ENCODE assay signal across 19 cellular contexts in genomic region chr20:33165416-33166055, GRCh38. TPM values are rescaled to one million over a fixed set of nuclear protein-coding genes. Genes with fewer than 3 reads are reported as not detected.
DNase-seq lines count a peak whose midpoint lies in the region; ATAC-seq and TF ChIP-seq lines count a peak whose summit lies in the region.
"Had no signal": no experiment of that assay in that cellular context is flagged by ENCODE, and none has a peak within 500 bp of the region (broad histone marks: within the 10 kb centered on the region; RNA-seq: fewer than 3 reads in every experiment).

No MANE protein-coding gene starts in this region.

- no peak overlapping the region for H3K4me3 ChIP-seq in right atrium auricular region
- no peak overlapping the region for H3K4me3 ChIP-seq in heart right ventricle
- no peak overlapping the region for H3K4me3 ChIP-seq in RWPE2 (ENCODE audit: severe bottlenecking)

- WGBS in heart right ventricle, 2 donors = 73 to 82% methylated on average over 8 of the region's 8 CpGs

- peaks cover 18% of the 10 kb centered on the region for H3K9me3 Mint-ChIP-seq in activated naive CD8-positive, alpha-beta T cell treated with anti-CD3 and anti-CD28 coated beads, Interleukin-2, amount 50 U/mL, for 24 hours

- intact Hi-C loops in heart right ventricle (cut with DNase I) = no loop called here

- ATAC-seq in heart right ventricle (no peak), RWPE2 (ENCODE audit: low read depth) (peak; percentile 45)
- ATAC-seq in activated naive CD8-positive, alpha-beta T cell treated with anti-CD3 and anti-CD28 coated beads, Interleukin-2, amount 50 U/mL, for 24 hours = no peak
- ATAC-seq: HepG2 had no signal

- no peak overlapping the region for H3K27ac Mint-ChIP-seq in activated naive CD8-positive, alpha-beta T cell treated with anti-CD3 and anti-CD28 coated beads, Interleukin-2, amount 50 U/mL, for 24 hours
- H3K27ac Mint-ChIP-seq: H9 had no signal

- no peaks in the 10 kb centered on the region for H3K4me1 Mint-ChIP-seq in activated naive CD8-positive, alpha-beta T cell treated with anti-CD3 and anti-CD28 coated beads, Interleukin-2, amount 50 U/mL, for 24 hours
- H3K4me1 Mint-ChIP-seq: H9 had no signal

- H3K36me3 ChIP-seq in right atrium auricular region (no peaks in the 10 kb centered on the region), heart right ventricle (no peaks in the 10 kb centered on the region), RWPE2 (ENCODE audit: low read depth) (no peaks in the 10 kb centered on the region)

- TF ChIP-seq CTCF in right atrium auricular region (IDR thresholded peaks at IDR 0.05) (no peak), heart right ventricle (IDR thresholded peaks at IDR 0.05) (no peak), RWPE2 (IDR thresholded peaks at IDR 0.05; ENCODE audit: poor library complexity, severe bottlenecking) (no peak), RWPE1 (conservative IDR thresholded peaks at IDR 0.05; ENCODE audit: low read depth) (no peak)

- H3K27ac ChIP-seq in right atrium auricular region (no peak overlapping the region), heart right ventricle (no peak overlapping the region), RWPE2 (ENCODE audit: poor library complexity, severe bottlenecking) (no peak overlapping the region), RWPE1 (no peak overlapping the region)
- H3K27ac ChIP-seq: C4-2B had no signal

- H3K4me3 Mint-ChIP-seq in activated naive CD8-positive, alpha-beta T cell treated with anti-CD3 and anti-CD28 coated beads, Interleukin-2, amount 50 U/mL, for 24 hours = no peak overlapping the region
- H3K4me3 Mint-ChIP-seq: H9 had no signal

- H3K27me3 Mint-ChIP-seq in activated naive CD8-positive, alpha-beta T cell treated with anti-CD3 and anti-CD28 coated beads, Interleukin-2, amount 50 U/mL, for 24 hours = no peaks in the 10 kb centered on the region

- DNase-seq in DMS153 (lab: John Stamatoyannopoulos, UW) = peak; percentile 15
- DNase-seq in DMS153 treated with DMSO at 0.1 percent for 48 hours (lab: John Stamatoyannopoulos, UW; ENCODE audit: unreplicated experiment) = no peak
- peak; percentile 38 for DNase-seq in right atrium auricular region (ENCODE audit: low spot score)
- DNase-seq in heart right ventricle = no peak
- DNase-seq in RWPE2 (ENCODE audit: low spot score) = no peak
- DNase-seq in HuH-7.5 (ENCODE audit: low spot score) = no peak
- no peak for DNase-seq in RWPE1 (ENCODE audit: low spot score)
- no peak for DNase-seq in activated naive CD8-positive, alpha-beta T cell treated with anti-CD3 and anti-CD28 coated beads, Interleukin-2, amount 50 U/mL, for 24 hours
- DNase-seq: 8988T; COR-L47; H9; NCI-H146; NCI-H2107; NK-92 treated with Interleukin-12 subunit alpha and Interleukin-12 subunit beta, amount 100 ng/mL, for 24 hours; OCI-M1 had no signal

- H3K27me3 ChIP-seq in right atrium auricular region (no peaks in the 10 kb centered on the region), heart right ventricle (peaks cover 0 to 19% (median 0%) of the 10 kb centered on the region in 7 donors), RWPE2 (ENCODE audit: insufficient read depth, poor library complexity, severe bottlenecking) (no peaks in the 10 kb centered on the region)

- peaks cover 0 to 16% of the 10 kb centered on the region in 2 donors for H3K9me3 ChIP-seq in right atrium auricular region
- H3K9me3 ChIP-seq in heart right ventricle = peaks cover 0 to 23% (median 9%) of the 10 kb centered on the region in 11 donors
- H3K9me3 ChIP-seq in RWPE2 (ENCODE audit: severe bottlenecking) = peaks cover 3% of the 10 kb centered on the region

- H3K36me3 Mint-ChIP-seq in activated naive CD8-positive, alpha-beta T cell treated with anti-CD3 and anti-CD28 coated beads, Interleukin-2, amount 50 U/mL, for 24 hours (ENCODE audit: low read depth) = peaks cover 2% of the 10 kb centered on the region

- CTCF ChIA-PET in RWPE1 (lab: Yijun Ruan, JAX) = interaction anchor here (0.6 kb wide), 1 partner anchor 25 kb away, joined by 3 read pairs; no protein-coding TSS in a partner anchor

- POLR2A ChIA-PET in RWPE1 (lab: Yijun Ruan, JAX; ENCODE audit: low non-redundant PET) = no interaction called here

- H3K4me1 ChIP-seq in right atrium auricular region (no peaks in the 10 kb centered on the region), heart right ventricle (no peaks in the 10 kb centered on the region), RWPE2 (ENCODE audit: insufficient read depth, poor library complexity, severe bottlenecking) (no peaks in the 10 kb centered on the region)

RNA-seq across cellular contexts. Expression of gene BPIFA2, which starts 2.4 kb away (rescaled TPM):
- not detected for total RNA-seq in right atrium auricular region
- total RNA-seq in heart right ventricle = not detected
- not detected for polyA plus RNA-seq in heart right ventricle
- total RNA-seq: H9, HepG2, NCI-H460, SK-MEL-5 had no signal
- polyA plus RNA-seq: HepG2 had no signal

RNA-seq across cellular contexts. Expression of gene BPIFA3, which starts 51.6 kb away (rescaled TPM):
- total RNA-seq in right atrium auricular region (not detected), heart right ventricle (not detected)
- not detected for polyA plus RNA-seq in heart right ventricle
- total RNA-seq: H9, HepG2, NCI-H460, SK-MEL-5 had no signal
- polyA plus RNA-seq: HepG2 had no signal

Comparison
In these comparisons a context has a peak if more than half of its experiments do, and no peak if none do; other contexts are left out.
1. DNase-seq: peak in DMS153 (single experiment) and right atrium auricular region (single experiment); none in DMS153 treated with DMSO at 0.1 percent for 48 hours (single experiment), heart right ventricle (0 of 2), RWPE2 (single experiment), HuH-7.5 (single experiment), RWPE1 (single experiment) and activated naive CD8-positive, alpha-beta T cell treated with anti-CD3 and anti-CD28 coated beads, Interleukin-2, amount 50 U/mL, for 24 hours (single experiment).